12 cellular contexts compared by ENCODE assay signal in genomic region chr7:66732439-66732838, GRCh38. TPM values are rescaled to one million over a fixed set of nuclear protein-coding genes. Genes with fewer than 3 reads are reported as not detected.
DNase-seq lines count a peak whose midpoint lies in the region; ATAC-seq and TF ChIP-seq lines count a peak whose summit lies in the region.
"Had no signal": no experiment of that assay in that cellular context is flagged by ENCODE, and none has a peak within 500 bp of the region (broad histone marks: within the 10 kb centered on the region; RNA-seq: fewer than 3 reads in every experiment).

No MANE protein-coding gene starts in this region.

- DNase-seq in activated naive CD4-positive, alpha-beta T cell treated with anti-CD3 and anti-CD28 coated beads, Interleukin-2, amount 10 ng/mL, durations not matched to agents 7 days and 5 days: no peak
- DNase-seq in activated naive CD4-positive, alpha-beta T cell (lab: John Stamatoyannopoulos, UW): no peak
- DNase-seq in Karpas-422 (peak; percentile 78), progenitor cell of endocrine pancreas (ENCODE audit: low spot score, unreplicated experiment) (no peak), right atrium auricular region (ENCODE audit: low spot score) (no peak), NCI-H774 (lab: John Stamatoyannopoulos, UW) (no peak)
- DNase-seq: activated CD8-positive, alpha-beta memory T cell treated with anti-CD3 and anti-CD28 coated beads, Interleukin-2, amount 50 U/mL, for 4 hours; NCI-H1092; NCI-H2227 treated with DMSO at 0.1 percent for 48 hours had no signal

- no peak for TF ChIP-seq CTCF in progenitor cell of endocrine pancreas (IDR thresholded peaks at IDR 0.05; ENCODE audit: unreplicated experiment)
- no peak for TF ChIP-seq CTCF in right atrium auricular region (IDR thresholded peaks at IDR 0.05)

- H3K36me3 ChIP-seq in Karpas-422 (ENCODE audit: insufficient read depth, low read length): peaks cover 17% of the 10 kb centered on the region
- H3K36me3 ChIP-seq in right atrium auricular region: no peaks in the 10 kb centered on the region

- no peak overlapping the region for H2AFZ ChIP-seq in Karpas-422 (ENCODE audit: low read length)

- no peaks in the 10 kb centered on the region for H3K9me2 ChIP-seq in Karpas-422 (replicated peaks; ENCODE audit: insufficient read depth, low read length)

- H3K9me3 ChIP-seq in Karpas-422 (ENCODE audit: low read length) (no peaks in the 10 kb centered on the region), right atrium auricular region (peaks cover 0 to 7% of the 10 kb centered on the region in 2 donors)

- H3K27me3 Mint-ChIP-seq in activated naive CD4-positive, alpha-beta T cell treated with anti-CD3 and anti-CD28 coated beads, Interleukin-2, amount 10 ng/mL, durations not matched to agents 7 days and 5 days: no peaks in the 10 kb centered on the region
- H3K27me3 Mint-ChIP-seq in progenitor cell of endocrine pancreas: no peaks in the 10 kb centered on the region

- H3K4me3 ChIP-seq in Karpas-422 (ENCODE audit: low read length): peak overlapping the region; percentile 32; the same call in 1 of the 2 replicates
- H3K4me3 ChIP-seq in right atrium auricular region: no peak overlapping the region
- H3K4me3 ChIP-seq: thoracic aorta had no signal

- H3K4me1 Mint-ChIP-seq in activated naive CD4-positive, alpha-beta T cell treated with anti-CD3 and anti-CD28 coated beads, Interleukin-2, amount 10 ng/mL, durations not matched to agents 7 days and 5 days: peaks cover 3% of the 10 kb centered on the region
- H3K4me1 Mint-ChIP-seq in progenitor cell of endocrine pancreas (ENCODE audit: low read depth): no peaks in the 10 kb centered on the region

- H3K79me2 ChIP-seq in Karpas-422 (ENCODE audit: low read length): peaks cover 5% of the 10 kb centered on the region; the same call in 1 of the 2 replicates

- ATAC-seq in GM21526 (IDR thresholded peaks at IDR 0.05; ENCODE audit: low FRiP score, unreplicated experiment) (peak; percentile 51), HG03439 (IDR thresholded peaks at IDR 0.05; ENCODE audit: unreplicated experiment) (no peak)

- H3K27ac ChIP-seq in Karpas-422 (ENCODE audit: low read length): peak overlapping the region; percentile 78
- H3K27ac ChIP-seq in right atrium auricular region: no peak overlapping the region
- H3K27ac ChIP-seq: thoracic aorta had no signal

- no peaks in the 10 kb centered on the region for H4K20me1 ChIP-seq in Karpas-422 (ENCODE audit: insufficient read depth, low read depth, low read length)

- peak overlapping the region; percentile 66 for H3K4me2 ChIP-seq in Karpas-422 (ENCODE audit: low read depth, low read length, poor library complexity, severe bottlenecking)

- peak overlapping the region; percentile 62 for H3K9ac ChIP-seq in Karpas-422 (ENCODE audit: low read length)

- H3K27ac Mint-ChIP-seq in activated naive CD4-positive, alpha-beta T cell treated with anti-CD3 and anti-CD28 coated beads, Interleukin-2, amount 10 ng/mL, durations not matched to agents 7 days and 5 days: peak overlapping the region; percentile 47
- peak overlapping the region; percentile 42 for H3K27ac Mint-ChIP-seq in progenitor cell of endocrine pancreas

- CTCF ChIA-PET in activated naive CD4-positive, alpha-beta T cell treated with anti-CD3 and anti-CD28 coated beads, Interleukin-2, amount 10 ng/mL, durations not matched to agents 7 days and 5 days (lab: Charles Lee): no interaction called here

- peaks cover 12% of the 10 kb centered on the region for H3K9me3 Mint-ChIP-seq in activated naive CD4-positive, alpha-beta T cell treated with anti-CD3 and anti-CD28 coated beads, Interleukin-2, amount 10 ng/mL, durations not matched to agents 7 days and 5 days
- H3K9me3 Mint-ChIP-seq in progenitor cell of endocrine pancreas (ENCODE audit: low read depth): peaks cover 12% of the 10 kb centered on the region

- peaks cover 15% of the 10 kb centered on the region for H3K36me3 Mint-ChIP-seq in activated naive CD4-positive, alpha-beta T cell treated with anti-CD3 and anti-CD28 coated beads, Interleukin-2, amount 10 ng/mL, durations not matched to agents 7 days and 5 days
- H3K36me3 Mint-ChIP-seq in progenitor cell of endocrine pancreas (ENCODE audit: insufficient read depth): peaks cover 22% of the 10 kb centered on the region

- H3K4me1 ChIP-seq in Karpas-422 (ENCODE audit: low read length) (peaks cover 32% of the 10 kb centered on the region), right atrium auricular region (peaks cover 0 to 7% of the 10 kb centered on the region in 2 donors)

- H3K27me3 ChIP-seq in Karpas-422 (ENCODE audit: low read length): no peaks in the 10 kb centered on the region
- no peaks in the 10 kb centered on the region for H3K27me3 ChIP-seq in right atrium auricular region

- H3K4me3 Mint-ChIP-seq in activated naive CD4-positive, alpha-beta T cell treated with anti-CD3 and anti-CD28 coated beads, Interleukin-2, amount 10 ng/mL, durations not matched to agents 7 days and 5 days: no peak overlapping the region
- no peak overlapping the region for H3K4me3 Mint-ChIP-seq in progenitor cell of endocrine pancreas (ENCODE audit: low read depth)

RNA-seq across cellular contexts. Expression of gene RABGEF1, which starts 8.1 kb away (rescaled TPM):
- total RNA-seq in Karpas-422 (2014; rRNA removed; shearing (Covaris generic); ENCODE audit: low replicate concordance): 17.8 and 26.1 TPM in 2 replicates
- total RNA-seq in progenitor cell of endocrine pancreas: 18.6 and 19.4 TPM in 2 replicates
- total RNA-seq in right atrium auricular region: 10 to 100 TPM; 16.3 to 25.5 TPM
